Comparison of ENCODE assay signal across 9 cellular contexts in the genomic region with DNA sequence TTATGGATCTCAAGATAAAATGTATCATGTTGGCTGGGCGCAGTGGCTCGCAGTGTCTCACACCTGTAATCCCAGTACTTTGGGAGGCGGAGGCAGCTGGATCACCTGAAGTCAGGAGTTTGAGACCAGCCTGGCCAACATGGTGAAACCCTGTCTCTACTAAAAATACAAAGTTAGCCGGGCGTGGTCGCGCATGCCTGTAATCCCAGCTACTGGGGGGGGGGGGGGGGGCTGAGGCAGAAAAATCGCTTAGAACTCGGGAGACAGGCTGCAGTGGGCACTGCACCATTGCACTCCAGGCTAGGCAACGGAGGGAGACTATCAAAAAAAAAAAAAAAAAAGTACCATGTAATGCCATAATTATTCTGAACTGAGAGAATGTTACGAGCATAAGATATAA. TPM values are rescaled to one million over a fixed set of nuclear protein-coding genes. Genes with fewer than 3 reads are reported as not detected.
DNase-seq lines count a peak whose midpoint lies in the region; ATAC-seq and TF ChIP-seq lines count a peak whose summit lies in the region.
"Had no signal": no experiment of that assay in that cellular context is flagged by ENCODE, and none has a peak within 500 bp of the region (broad histone marks: within the 10 kb centered on the region; RNA-seq: fewer than 3 reads in every experiment).

No MANE protein-coding gene starts in this region.

- H3K27me3 Mint-ChIP-seq in osteocyte (ENCODE audit: unreplicated experiment): no peaks in the 10 kb centered on the region

- peak overlapping the region; percentile 93 to 96; a peak in 3 of 4 replicates for H3K4me3 ChIP-seq in DND-41 (ENCODE audit: low read depth in 1 of 2, low read length in 2 of 2)
- H3K4me3 ChIP-seq in NT2/D1 (ENCODE audit: insufficient read length, low read depth): peak overlapping the region; percentile 68
- peak overlapping the region; percentile 94 for H3K4me3 ChIP-seq in endocrine pancreas (ENCODE audit: control insufficient read depth, insufficient read depth, low read length)

- H3K9me3 ChIP-seq in DND-41 (ENCODE audit: insufficient read depth, low read length, severe bottlenecking) (no peaks in the 10 kb centered on the region), NT2/D1 (ENCODE audit: insufficient read depth, low read length) (no peaks in the 10 kb centered on the region), endocrine pancreas (ENCODE audit: control insufficient read depth, low read length) (no peaks in the 10 kb centered on the region)

- peaks cover 41% of the 10 kb centered on the region for H3K4me1 ChIP-seq in DND-41 (ENCODE audit: insufficient read depth, low read length)
- H3K4me1 ChIP-seq in NT2/D1 (ENCODE audit: insufficient read depth, insufficient read length): no peaks in the 10 kb centered on the region
- peaks cover 4% of the 10 kb centered on the region for H3K4me1 ChIP-seq in endocrine pancreas (ENCODE audit: control insufficient read depth, insufficient read depth, low read length)

- peaks cover 66% of the 10 kb centered on the region for H3K36me3 ChIP-seq in DND-41 (ENCODE audit: insufficient read depth, low read length)
- peaks cover 36% of the 10 kb centered on the region for H3K36me3 ChIP-seq in NT2/D1 (ENCODE audit: insufficient read depth, insufficient read length, low read length)
- H3K36me3 ChIP-seq in endocrine pancreas (ENCODE audit: control insufficient read depth, insufficient read depth, low read length): no peaks in the 10 kb centered on the region

- no peak for DNase-seq in DND-41
- no peak for DNase-seq in NT2/D1 (ENCODE audit: low read depth, low spot score)
- no peak for DNase-seq in osteocyte (ENCODE audit: extremely low spot score, unreplicated experiment)
- no peak for DNase-seq in NCI-H146 (lab: John Stamatoyannopoulos, UW)
- no peak for DNase-seq in NCI-H748 (lab: John Stamatoyannopoulos, UW; ENCODE audit: unreplicated experiment)
- DNase-seq: RPMI8226 had no signal

- H3K79me2 ChIP-seq in DND-41 (ENCODE audit: insufficient read depth, low read length): peaks cover 67% of the 10 kb centered on the region

- TF ChIP-seq CTCF in DND-41 (IDR thresholded peaks at IDR 0.05; ENCODE audit: borderline replicate concordance, extremely low read depth, low read length, poor library complexity, severe bottlenecking) (no peak), osteocyte (IDR thresholded peaks at IDR 0.05) (no peak)

- ATAC-seq in DND-41 (ENCODE audit: insufficient read depth, low read depth): no peak
- ATAC-seq in HG03521 (IDR thresholded peaks at IDR 0.05; ENCODE audit: unreplicated experiment): no peak
- no peak for ATAC-seq in GM18505 (IDR thresholded peaks at IDR 0.05; ENCODE audit: unreplicated experiment)

- no peak for TF ChIP-seq POLR2A in GM18505 (IDR thresholded peaks at IDR 0.05; ENCODE audit: borderline replicate concordance, extremely low read depth, insufficient read depth, insufficient read length)

- H4K20me1 ChIP-seq in DND-41 (ENCODE audit: insufficient read depth, low read length): peaks cover 39% of the 10 kb centered on the region

- H3K4me1 Mint-ChIP-seq in osteocyte (ENCODE audit: unreplicated experiment): peaks cover 13% of the 10 kb centered on the region

- peaks cover 29% of the 10 kb centered on the region for H3K36me3 Mint-ChIP-seq in osteocyte (ENCODE audit: unreplicated experiment)

- H3K27ac Mint-ChIP-seq in osteocyte (ENCODE audit: unreplicated experiment): peak overlapping the region; percentile 10

- H3K27ac ChIP-seq in DND-41 (ENCODE audit: low read length): peak overlapping the region; percentile 100

- H3K27me3 ChIP-seq in DND-41 (ENCODE audit: insufficient read depth, low read length, poor library complexity) (no peaks in the 10 kb centered on the region), NT2/D1 (ENCODE audit: insufficient read depth, insufficient read length) (no peaks in the 10 kb centered on the region), endocrine pancreas (ENCODE audit: control insufficient read depth, insufficient read depth, low read length) (no peaks in the 10 kb centered on the region)

- no peak overlapping the region for H2AFZ ChIP-seq in DND-41 (ENCODE audit: low read depth, low read length)

- peak overlapping the region; percentile 89 for H3K4me3 Mint-ChIP-seq in osteocyte (ENCODE audit: unreplicated experiment)

- no peaks in the 10 kb centered on the region for H3K9me3 Mint-ChIP-seq in osteocyte (ENCODE audit: unreplicated experiment)

- H3K9ac ChIP-seq in DND-41 (ENCODE audit: low read depth, low read length) (peak overlapping the region; percentile 98), NT2/D1 (ENCODE audit: insufficient read length, low read depth) (no peak overlapping the region), endocrine pancreas (ENCODE audit: control insufficient read depth, insufficient read depth, low read length) (no peak overlapping the region)

- H3K4me2 ChIP-seq in DND-41 (ENCODE audit: insufficient read depth, low read length): peak overlapping the region; percentile 86

RNA-seq across cellular contexts. Expression of gene RBMX, which starts 2.1 kb away (rescaled TPM):
- total RNA-seq in osteocyte: 181 and 186 TPM in 2 replicates
